In the genomic region with DNA sequence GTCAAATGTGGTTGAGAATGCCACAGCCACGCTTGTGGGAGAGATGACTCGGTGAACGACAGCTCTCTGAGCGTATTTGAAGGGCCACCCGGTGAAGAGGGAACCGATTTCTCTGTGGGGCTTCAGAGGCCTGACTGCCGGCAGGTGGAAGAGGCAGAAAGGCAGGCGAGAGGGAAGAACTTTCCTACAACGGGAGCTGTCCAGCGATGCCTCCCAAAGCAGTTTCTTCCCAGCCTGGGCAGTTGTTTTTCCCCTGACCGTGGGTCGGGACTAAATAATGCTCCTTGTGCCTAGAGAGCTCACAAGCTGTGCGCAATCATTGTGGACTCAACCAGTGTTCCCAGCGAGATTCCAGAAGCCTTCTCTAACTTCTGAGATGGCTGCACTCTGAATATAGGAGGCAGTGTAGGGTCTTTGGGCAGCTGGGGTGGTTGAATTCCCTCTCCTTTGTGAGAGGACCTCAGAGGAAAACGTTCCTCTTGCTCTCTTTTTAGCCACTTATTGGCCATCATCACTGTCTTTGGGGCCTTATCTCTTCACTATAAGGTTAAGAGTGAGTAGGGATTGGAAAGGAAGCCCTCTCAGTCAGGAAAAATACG, we compare ENCODE assay signal across 8 cellular contexts. TPM values are rescaled to one million over a fixed set of nuclear protein-coding genes. Genes with fewer than 3 reads are reported as not detected.
DNase-seq lines count a peak whose midpoint lies in the region; ATAC-seq and TF ChIP-seq lines count a peak whose summit lies in the region.

No MANE protein-coding gene starts in this region.

- ATAC-seq in GM21825 (IDR thresholded peaks at IDR 0.05; ENCODE audit: unreplicated experiment), result no peak

- peaks cover 57% of the 10 kb centered on the region for H3K79me2 ChIP-seq in DOHH2 (ENCODE audit: control insufficient read depth, low read length)

- peak overlapping the region; percentile 98 for H3K4me2 ChIP-seq in DOHH2 (ENCODE audit: low read length)

- POLR2A ChIA-PET in HEK293 (lab: Yijun Ruan, JAX), result interaction anchor here (1.6 kb wide), 1 partner anchor 9 kb away, joined by 4 read pairs; no protein-coding TSS in a partner anchor

- no peak for TF ChIP-seq RAD21 in liver (IDR thresholded peaks at IDR 0.05)

- TF ChIP-seq CTCF in DOHH2 (IDR thresholded peaks at IDR 0.05; ENCODE audit: low read depth, low read length, poor library complexity, severe bottlenecking) (no peak), HEK293 (tag by site-specific recombination; IDR thresholded peaks at IDR 0.05) (no peak), liver (IDR thresholded peaks at IDR 0.05; ENCODE audit: low read depth, low read length, missing input control) (no peak), suprapubic skin (IDR thresholded peaks at IDR 0.05) (no peak)

- DNase-seq in OCI-M1 (lab: John Stamatoyannopoulos, UW), result peak; percentile 51
- peak; percentile 58 for DNase-seq in dermis blood vessel endothelial cell
- no peak for DNase-seq in suprapubic skin (ENCODE audit: low spot score in 2 of 2)
- no peak for DNase-seq in stimulated activated CD4-positive, alpha-beta T cell treated with anti-CD3 and anti-CD28 coated beads, Interleukin-2, amount 100 ng/mL, for 24 hours

- peaks cover 3% of the 10 kb centered on the region for H3K27me3 ChIP-seq in DOHH2 (ENCODE audit: control insufficient read depth, low read length)
- no peaks in the 10 kb centered on the region for H3K27me3 ChIP-seq in liver (ENCODE audit: control insufficient read depth in 4 of 4, insufficient read depth in 4 of 4, low read length in 3 of 4)
- H3K27me3 ChIP-seq in suprapubic skin, result no peaks in the 10 kb centered on the region

- no peaks in the 10 kb centered on the region for H3K9me2 ChIP-seq in DOHH2 (replicated peaks; ENCODE audit: control insufficient read depth, low read length)

- peak overlapping the region; percentile 85 for H3K4me3 ChIP-seq in DOHH2 (ENCODE audit: low read length)
- H3K4me3 ChIP-seq in HEK293 (ENCODE audit: low read depth, low read length), result peak overlapping the region; percentile 81
- peak overlapping the region; percentile 81 to 90 (median 82) for H3K4me3 ChIP-seq in liver (ENCODE audit: low read depth in 1 of 3, low read length in 3 of 3)
- H3K4me3 ChIP-seq in suprapubic skin, result peak overlapping the region; percentile 77

- TF ChIP-seq POLR2A in suprapubic skin (IDR thresholded peaks at IDR 0.05), result no peak

- WGBS in liver, result 5% methylated on average over 16 of the region's 16 CpGs
- WGBS in suprapubic skin, result 7% methylated on average over 14 of the region's 16 CpGs

- no peaks in the 10 kb centered on the region for H4K20me1 ChIP-seq in DOHH2 (ENCODE audit: control insufficient read depth, insufficient read depth, low read depth, low read length)

- H3K4me1 ChIP-seq in DOHH2 (ENCODE audit: control insufficient read depth, low read length) (peaks cover 39% of the 10 kb centered on the region), HEK293 (ENCODE audit: control insufficient read depth, insufficient read depth, low read length) (peaks cover 18% of the 10 kb centered on the region), liver (ENCODE audit: control insufficient read depth in 4 of 4, insufficient read depth in 4 of 4, low read length in 3 of 4) (peaks cover 8 to 40% (median 33%) of the 10 kb centered on the region in 4 donors), suprapubic skin (peaks cover 19% of the 10 kb centered on the region)

- peak overlapping the region; percentile 74 for H3K27ac ChIP-seq in DOHH2 (ENCODE audit: low read depth, low read length)
- H3K27ac ChIP-seq in HEK293 (ENCODE audit: extremely low read depth, low read depth, low read length), result peak overlapping the region; percentile 29; the same call in 1 of the 2 replicates
- peak overlapping the region; percentile 47 to 85 for H3K27ac ChIP-seq in liver (ENCODE audit: low read depth in 1 of 2, low read length in 2 of 2)
- H3K27ac ChIP-seq in suprapubic skin, result peak overlapping the region; percentile 87

- peak overlapping the region; percentile 56 to 61 for H3K9ac ChIP-seq in liver (ENCODE audit: low read depth in 1 of 2, low read length in 2 of 2)

- CTCF ChIA-PET in HEK293 (lab: Yijun Ruan, JAX), result interaction anchor here (0.6 to 1.6 kb wide), 7 partner anchors 44 to 1048 kb away, joined by 3 to 5 read pairs (median 3); a partner anchor contains a TSS

- H3F3A ChIP-seq in DOHH2 (ENCODE audit: control insufficient read depth, insufficient read depth), result peaks cover 10% of the 10 kb centered on the region

- no peak for TF ChIP-seq EP300 in suprapubic skin (IDR thresholded peaks at IDR 0.05)

- peaks cover 3% of the 10 kb centered on the region; the same call in 1 of the 2 replicates for H3K36me3 ChIP-seq in DOHH2 (ENCODE audit: control insufficient read depth, low read length)
- H3K36me3 ChIP-seq in HEK293 (ENCODE audit: control insufficient read depth in 2 of 2, insufficient read depth in 1 of 2, low read length in 2 of 2), result no peaks in the 10 kb centered on the region
- no peaks in the 10 kb centered on the region for H3K36me3 ChIP-seq in liver (ENCODE audit: control insufficient read depth in 4 of 4, insufficient read depth in 3 of 4, low read depth in 1 of 4, low read length in 3 of 4)
- H3K36me3 ChIP-seq in suprapubic skin, result no peaks in the 10 kb centered on the region

- peaks cover 6% of the 10 kb centered on the region for H3K9me3 ChIP-seq in DOHH2 (ENCODE audit: control insufficient read depth, insufficient read depth, low read length)
- H3K9me3 ChIP-seq in HEK293 (ENCODE audit: control insufficient read depth, insufficient read depth, low read depth, low read length), result no peaks in the 10 kb centered on the region
- H3K9me3 ChIP-seq in liver (ENCODE audit: control insufficient read depth in 4 of 4, low read length in 3 of 4), result no peaks in the 10 kb centered on the region
- no peaks in the 10 kb centered on the region for H3K9me3 ChIP-seq in suprapubic skin

TF ChIP-seq in HEK293, 187 proteins besides CTCF, POLR2A, EP300 and RAD21 (continues in another document):
- TF ChIP-seq, protein P1, sequence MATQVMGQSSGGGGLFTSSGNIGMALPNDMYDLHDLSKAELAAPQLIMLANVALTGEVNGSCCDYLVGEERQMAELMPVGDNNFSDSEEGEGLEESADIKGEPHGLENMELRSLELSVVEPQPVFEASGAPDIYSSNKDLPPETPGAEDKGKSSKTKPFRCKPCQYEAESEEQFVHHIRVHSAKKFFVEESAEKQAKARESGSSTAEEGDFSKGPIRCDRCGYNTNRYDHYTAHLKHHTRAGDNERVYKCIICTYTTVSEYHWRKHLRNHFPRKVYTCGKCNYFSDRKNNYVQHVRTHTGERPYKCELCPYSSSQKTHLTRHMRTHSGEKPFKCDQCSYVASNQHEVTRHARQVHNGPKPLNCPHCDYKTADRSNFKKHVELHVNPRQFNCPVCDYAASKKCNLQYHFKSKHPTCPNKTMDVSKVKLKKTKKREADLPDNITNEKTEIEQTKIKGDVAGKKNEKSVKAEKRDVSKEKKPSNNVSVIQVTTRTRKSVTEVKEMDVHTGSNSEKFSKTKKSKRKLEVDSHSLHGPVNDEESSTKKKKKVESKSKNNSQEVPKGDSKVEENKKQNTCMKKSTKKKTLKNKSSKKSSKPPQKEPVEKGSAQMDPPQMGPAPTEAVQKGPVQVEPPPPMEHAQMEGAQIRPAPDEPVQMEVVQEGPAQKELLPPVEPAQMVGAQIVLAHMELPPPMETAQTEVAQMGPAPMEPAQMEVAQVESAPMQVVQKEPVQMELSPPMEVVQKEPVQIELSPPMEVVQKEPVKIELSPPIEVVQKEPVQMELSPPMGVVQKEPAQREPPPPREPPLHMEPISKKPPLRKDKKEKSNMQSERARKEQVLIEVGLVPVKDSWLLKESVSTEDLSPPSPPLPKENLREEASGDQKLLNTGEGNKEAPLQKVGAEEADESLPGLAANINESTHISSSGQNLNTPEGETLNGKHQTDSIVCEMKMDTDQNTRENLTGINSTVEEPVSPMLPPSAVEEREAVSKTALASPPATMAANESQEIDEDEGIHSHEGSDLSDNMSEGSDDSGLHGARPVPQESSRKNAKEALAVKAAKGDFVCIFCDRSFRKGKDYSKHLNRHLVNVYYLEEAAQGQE (tag by site-specific recombination; IDR thresholded peaks at IDR 0.05), result peak; percentile 93

TF ChIP-seq in liver, 16 proteins besides CTCF, POLR2A, EP300 and RAD21:
- TF ChIP-seq, protein P1 (IDR thresholded peaks at IDR 0.05), result peak; percentile 98
- no peak for TF ChIP-seq HNF4A (conservative IDR thresholded peaks at IDR 0.05)
TF ChIP-seq in liver: peak in this region for 1.

RNA-seq across cellular contexts. Expression of a gene that starts 0.7 kb away (rescaled TPM):
- total RNA-seq in dermis blood vessel endothelial cell (20.8 and 24.8 TPM in 2 replicates), liver (100 to 1,000 TPM; 106 to 125 TPM), suprapubic skin (10 to 100 TPM; 25.9 to 48.0 (median 34.4) TPM)
- polyA plus RNA-seq in liver, result 100 to 1,000 TPM; 186 to 206 TPM

Comparison
In these comparisons a context has a peak if more than half of its experiments do, and no peak if none do; other contexts are left out.
1. H3K27ac ChIP-seq: peak in every context shown above with its lines; median percentile 87 in suprapubic skin; 74 in DOHH2; 66 in liver; 29 in HEK293.
2. DNase-seq: peak in OCI-M1 (single experiment) and dermis blood vessel endothelial cell (single experiment); none in suprapubic skin (0 of 2) and stimulated activated CD4-positive, alpha-beta T cell treated with anti-CD3 and anti-CD28 coated beads, Interleukin-2, amount 100 ng/mL, for 24 hours (0 of 2).
3. Peak in every context shown above with its lines, with median percentiles within 50 percentile points of each other: H3K4me3 ChIP-seq.